Comparison of ENCODE assay signal across 24 cellular contexts in the genomic region with DNA sequence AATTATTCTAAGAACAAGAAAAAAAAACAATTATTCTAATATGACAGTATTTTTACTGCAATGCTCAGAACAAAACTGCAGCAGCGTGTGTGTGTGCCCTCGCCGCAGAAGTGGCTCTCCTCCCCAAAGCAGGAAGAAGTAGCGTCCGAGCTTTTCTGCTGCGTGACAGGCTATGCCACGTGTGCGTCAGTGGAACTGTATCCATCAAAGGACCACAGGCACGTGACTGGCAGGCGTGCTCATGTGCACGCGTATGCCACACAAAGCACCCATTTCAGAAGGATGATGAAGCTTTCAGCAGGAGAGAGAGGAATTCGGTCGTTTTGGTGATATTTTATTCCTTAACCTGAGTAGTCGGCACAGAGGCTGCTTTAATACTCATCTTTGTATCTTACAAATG. TPM values are rescaled to one million over a fixed set of nuclear protein-coding genes. Genes with fewer than 3 reads are reported as not detected.
DNase-seq lines count a peak whose midpoint lies in the region; ATAC-seq and TF ChIP-seq lines count a peak whose summit lies in the region.
"Had no signal": no experiment of that assay in that cellular context is flagged by ENCODE, and none has a peak within 500 bp of the region (broad histone marks: within the 10 kb centered on the region; RNA-seq: fewer than 3 reads in every experiment).

No MANE protein-coding gene starts in this region.

- no peak overlapping the region for H2AK5ac ChIP-seq in neuronal stem cell (ENCODE audit: low read depth, low read length)

- no peak overlapping the region for H2BK5ac ChIP-seq in neuronal stem cell (ENCODE audit: low read length)

- H3K27me3 ChIP-seq in BLaER1 treated with 17β-estradiol and CSF1 and Interleukin-3, amounts not matched to agents 10 nM and 100 nM: peaks cover 10 to 18% (median 13%) of the 10 kb centered on the region in 11 experiments; a peak in 15 of 22 replicates
- peaks cover 0 to 8% (median 0%) of the 10 kb centered on the region in 3 experiments for H3K27me3 ChIP-seq in neuronal stem cell (ENCODE audit: control insufficient read depth in 3 of 3, insufficient read depth in 3 of 3, low read depth in 1 of 3, low read length in 3 of 3)
- peaks cover 0 to 7% (median 0%) of the 10 kb centered on the region in 7 donors for H3K27me3 ChIP-seq in spleen (replicated peaks in 1 of 7)
- H3K27me3 ChIP-seq: esophagus squamous epithelium, gastroesophageal sphincter, pancreas had no signal

- peaks cover 0 to 5% (median 0%) of the 10 kb centered on the region in 11 experiments; a peak in 1 of 22 replicates for H3K9me3 ChIP-seq in BLaER1 treated with 17β-estradiol and CSF1 and Interleukin-3, amounts not matched to agents 10 nM and 100 nM (replicated peaks in 1 of 11)
- H3K9me3 ChIP-seq in neuronal stem cell (replicated peaks in 1 of 2; ENCODE audit: control insufficient read depth in 2 of 2, insufficient read depth in 1 of 2, low read depth in 1 of 2, low read length in 2 of 2) (no peaks in the 10 kb centered on the region), spleen (no peaks in the 10 kb centered on the region)
- H3K9me3 ChIP-seq: esophagus squamous epithelium, gastroesophageal sphincter, pancreas had no signal

- H3K4me3 ChIP-seq in BLaER1 treated with 17β-estradiol and CSF1 and Interleukin-3, amounts not matched to agents 10 nM and 100 nM: peak overlapping the region in 4 of 10 experiments; percentile 21 to 84 (median 50); a peak in 4 of 20 replicates
- H3K4me3 ChIP-seq in neuronal stem cell (ENCODE audit: low read length in 2 of 2): peak overlapping the region in 1 of 2 donors; percentile 56
- H3K4me3 ChIP-seq in spleen: no peak overlapping the region
- H3K4me3 ChIP-seq: esophagus squamous epithelium, gastroesophageal sphincter, pancreas, PC-9 had no signal

- TF ChIP-seq CTCF in endothelial cell (IDR thresholded peaks at IDR 0.05; ENCODE audit: unreplicated experiment) (no peak), spleen (IDR thresholded peaks at IDR 0.05 in 8 of 11, conservative IDR thresholded peaks at IDR 0.05 in 3 of 11) (no peak)

- DNase-seq in RPMI7951 (ENCODE audit: low read depth) (peak; percentile 26), endothelial cell (ENCODE audit: low spot score) (no peak), neuronal stem cell (ENCODE audit: low spot score) (no peak), spleen (no peak), NCI-H187 (lab: John Stamatoyannopoulos, UW) (no peak)
- DNase-seq: activated CD8-positive, alpha-beta memory T cell treated with anti-CD3 and anti-CD28 coated beads for 24 hours; activated naive CD4-positive, alpha-beta T cell treated with anti-CD3 and anti-CD28 coated beads, Interleukin-2, amount 50 U/mL, for 16 hours; activated T-cell treated with anti-CD3 and anti-CD28 coated beads, Interleukin-2, amount 50 U/mL, for 48 hours; DMS153; effector memory CD8-positive, alpha-beta T cell; esophagus squamous epithelium; GF-D8; HFFc6; NCI-H2029; stimulated activated CD8-positive, alpha-beta memory T cell treated with anti-CD3 and anti-CD28 coated beads, Interleukin-4, amount 100 ng/mL, for 48 hours had no signal

- no peak overlapping the region for H3K4ac ChIP-seq in neuronal stem cell (ENCODE audit: low read length)

- no peak overlapping the region for H2AFZ ChIP-seq in neuronal stem cell (ENCODE audit: low read length)
- H2AFZ ChIP-seq: PC-9 had no signal

- H3K9me3 Mint-ChIP-seq in endothelial cell (ENCODE audit: unreplicated experiment): peaks cover 3% of the 10 kb centered on the region
- H3K9me3 Mint-ChIP-seq: effector memory CD8-positive, alpha-beta T cell; HFFc6; T-cell had no signal

- H4K8ac ChIP-seq in neuronal stem cell (ENCODE audit: low read depth, low read length): no peak overlapping the region

- H3K14ac ChIP-seq in neuronal stem cell (ENCODE audit: low read length): no peak overlapping the region

- H2BK120ac ChIP-seq in neuronal stem cell (ENCODE audit: low read depth, low read length): no peak overlapping the region

- H3K4me1 ChIP-seq in BLaER1 treated with 17β-estradiol and CSF1 and Interleukin-3, amounts not matched to agents 10 nM and 100 nM: peaks cover 30 to 64% (median 52%) of the 10 kb centered on the region in 10 experiments
- peaks cover 7 to 10% of the 10 kb centered on the region in 2 donors for H3K4me1 ChIP-seq in neuronal stem cell (ENCODE audit: control insufficient read depth in 2 of 2, insufficient read depth in 1 of 2, low read depth in 1 of 2, low read length in 2 of 2)
- H3K4me1 ChIP-seq in spleen: peaks cover 7 to 32% (median 19%) of the 10 kb centered on the region in 6 donors

- H2BK15ac ChIP-seq in neuronal stem cell (ENCODE audit: low read length): no peak overlapping the region

- peaks cover 3% of the 10 kb centered on the region for H3K79me1 ChIP-seq in neuronal stem cell (ENCODE audit: low read depth, low read length)

- H3K27ac ChIP-seq in BLaER1 treated with 17β-estradiol and CSF1 and Interleukin-3, amounts not matched to agents 10 nM and 100 nM: peak overlapping the region in 3 of 11 experiments; percentile 13 to 49 (median 39); a peak in 5 of 22 replicates
- H3K27ac ChIP-seq in neuronal stem cell (replicated peaks; ENCODE audit: low read length) (no peak overlapping the region), spleen (no peak overlapping the region)
- H3K27ac ChIP-seq: esophagus squamous epithelium, gastroesophageal sphincter, pancreas, PC-9 had no signal

- H3K27me3 Mint-ChIP-seq in endothelial cell (ENCODE audit: unreplicated experiment): peaks cover 18% of the 10 kb centered on the region
- H3K27me3 Mint-ChIP-seq: effector memory CD8-positive, alpha-beta T cell; T-cell had no signal

- peak overlapping the region; percentile 89 for H4K91ac ChIP-seq in neuronal stem cell (ENCODE audit: low read depth, low read length, poor library complexity)

- peaks cover 35 to 50% (median 43%) of the 10 kb centered on the region in 11 experiments for H3K36me3 ChIP-seq in BLaER1 treated with 17β-estradiol and CSF1 and Interleukin-3, amounts not matched to agents 10 nM and 100 nM
- H3K36me3 ChIP-seq in neuronal stem cell (replicated peaks in 1 of 2; ENCODE audit: control insufficient read depth in 2 of 2, insufficient read depth in 2 of 2, low read length in 2 of 2) (peaks cover 20 to 62% of the 10 kb centered on the region in 2 donors), spleen (peaks cover 0 to 44% (median 15%) of the 10 kb centered on the region in 6 donors)

- peak overlapping the region; percentile 40 to 100 (median 97); a peak in 20 of 22 replicates for H3K4me2 ChIP-seq in BLaER1 treated with 17β-estradiol and CSF1 and Interleukin-3, amounts not matched to agents 10 nM and 100 nM
- H3K4me2 ChIP-seq in neuronal stem cell (ENCODE audit: insufficient read depth, low read length, poor library complexity, severe bottlenecking): no peak overlapping the region
- H3K4me2 ChIP-seq: PC-9 had no signal

- TF ChIP-seq POLR2A in spleen (IDR thresholded peaks at IDR 0.05): no peak

- peaks cover 0 to 54% (median 31%) of the 10 kb centered on the region in 11 experiments; a peak in 18 of 22 replicates for H4K20me1 ChIP-seq in BLaER1 treated with 17β-estradiol and CSF1 and Interleukin-3, amounts not matched to agents 10 nM and 100 nM

- no peak for ATAC-seq in GM18511 (IDR thresholded peaks at IDR 0.05; ENCODE audit: unreplicated experiment)
- ATAC-seq in GM18873 (IDR thresholded peaks at IDR 0.05; ENCODE audit: low FRiP score, unreplicated experiment): no peak
- ATAC-seq: effector memory CD8-positive, alpha-beta T cell; gastroesophageal sphincter; pancreas; sciatic nerve; T-cell had no signal

- H3K9ac ChIP-seq in BLaER1 treated with 17β-estradiol and CSF1 and Interleukin-3, amounts not matched to agents 10 nM and 100 nM: peak overlapping the region in 2 of 11 experiments; percentile 87; a peak in 2 of 22 replicates
- no peak overlapping the region for H3K9ac ChIP-seq in neuronal stem cell (ENCODE audit: low read depth, low read length, poor library complexity)

- peak overlapping the region; percentile 68 for H3K4me3 Mint-ChIP-seq in endothelial cell (ENCODE audit: unreplicated experiment)
- H3K4me3 Mint-ChIP-seq: HFFc6, memory B cell had no signal

- peak overlapping the region; percentile 66 for H3K23ac ChIP-seq in neuronal stem cell (ENCODE audit: low read depth, low read length, poor library complexity)

- peak overlapping the region; percentile 64 for H3K27ac Mint-ChIP-seq in endothelial cell (ENCODE audit: unreplicated experiment)
- H3K27ac Mint-ChIP-seq: effector memory CD8-positive, alpha-beta T cell; HFFc6; memory B cell; T-cell had no signal

- H3K18ac ChIP-seq in neuronal stem cell (ENCODE audit: low read length): no peak overlapping the region

- intact Hi-C loops in spleen (cut with DNase I; ENCODE audit: low total_unique reads): no loop called here

- no peak overlapping the region for H2BK12ac ChIP-seq in neuronal stem cell (ENCODE audit: low read length)

- H3K36me3 Mint-ChIP-seq in endothelial cell (ENCODE audit: low read depth, unreplicated experiment): peaks cover 25% of the 10 kb centered on the region

- peaks cover 38% of the 10 kb centered on the region for H3K4me1 Mint-ChIP-seq in endothelial cell (ENCODE audit: unreplicated experiment)

- WGBS in neuronal stem cell (ENCODE audit: extremely low coverage in 2 of 2, insufficient read length in 2 of 2, insufficient replicate concordance in 1 of 2), 2 donors: no CpG with 5 or more reads among the region's 15 CpGs
- WGBS in spleen, 5 donors: 79 to 93% (median 87%) methylated on average over 15 of the region's 15 CpGs

RNA-seq across cellular contexts. Expression of gene TCFL5, which starts 3.6 kb away (rescaled TPM):
- total RNA-seq in RPMI7951 (2014; rRNA removed; shearing (Covaris generic)): 13.7 and 16.2 TPM in 2 replicates
- total RNA-seq in endothelial cell (ENCODE audit: unreplicated experiment): 30.9 TPM
- polyA plus RNA-seq in neuronal stem cell (2013, experiment 1 of 2): 14.5 TPM
- polyA plus RNA-seq in neuronal stem cell (2013, experiment 2 of 2): 15.3 TPM
- 1 to 10 TPM; 4.1 to 8.8 (median 6.8) TPM for total RNA-seq in spleen
- polyA plus RNA-seq in spleen: 1 to 10 TPM; 4.5 to 6.3 (median 5.3) TPM

RNA-seq across cellular contexts. Expression of gene COL9A3, which starts 41.2 kb away (rescaled TPM):
- total RNA-seq in RPMI7951 (2014; rRNA removed; shearing (Covaris generic)): 4.1 and 5.9 TPM in 2 replicates
- total RNA-seq in endothelial cell (ENCODE audit: unreplicated experiment): 1.8 TPM
- 77.2 TPM for polyA plus RNA-seq in neuronal stem cell (2013, experiment 1 of 2)
- 77.0 TPM for polyA plus RNA-seq in neuronal stem cell (2013, experiment 2 of 2)
- 10 to 100 TPM in 3 of 7 donors, 1 to 10 TPM in 4; 1.2 to 16.7 (median 6.8) TPM for total RNA-seq in spleen
- 10 to 100 TPM; 10.9 to 14.7 (median 13.1) TPM for polyA plus RNA-seq in spleen

RNA-seq across cellular contexts. Expression of gene OGFR, which starts 53.4 kb away (rescaled TPM):
- 47.6 and 73.5 TPM in 2 replicates for total RNA-seq in RPMI7951 (2014; rRNA removed; shearing (Covaris generic))
- total RNA-seq in endothelial cell (ENCODE audit: unreplicated experiment) (27.6 TPM), spleen (10 to 100 TPM; 69.8 to 91.0 (median 78.2) TPM)
- polyA plus RNA-seq in neuronal stem cell (2013, experiment 1 of 2): 15.0 TPM
- polyA plus RNA-seq in neuronal stem cell (2013, experiment 2 of 2): 14.7 TPM
- 100 to 1,000 TPM in 1 of 3 donors, 10 to 100 TPM in 2; 46.0 to 127 (median 66.9) TPM for polyA plus RNA-seq in spleen
